Comparison of ENCODE assay signal across 1 cellular context in the genomic region with DNA sequence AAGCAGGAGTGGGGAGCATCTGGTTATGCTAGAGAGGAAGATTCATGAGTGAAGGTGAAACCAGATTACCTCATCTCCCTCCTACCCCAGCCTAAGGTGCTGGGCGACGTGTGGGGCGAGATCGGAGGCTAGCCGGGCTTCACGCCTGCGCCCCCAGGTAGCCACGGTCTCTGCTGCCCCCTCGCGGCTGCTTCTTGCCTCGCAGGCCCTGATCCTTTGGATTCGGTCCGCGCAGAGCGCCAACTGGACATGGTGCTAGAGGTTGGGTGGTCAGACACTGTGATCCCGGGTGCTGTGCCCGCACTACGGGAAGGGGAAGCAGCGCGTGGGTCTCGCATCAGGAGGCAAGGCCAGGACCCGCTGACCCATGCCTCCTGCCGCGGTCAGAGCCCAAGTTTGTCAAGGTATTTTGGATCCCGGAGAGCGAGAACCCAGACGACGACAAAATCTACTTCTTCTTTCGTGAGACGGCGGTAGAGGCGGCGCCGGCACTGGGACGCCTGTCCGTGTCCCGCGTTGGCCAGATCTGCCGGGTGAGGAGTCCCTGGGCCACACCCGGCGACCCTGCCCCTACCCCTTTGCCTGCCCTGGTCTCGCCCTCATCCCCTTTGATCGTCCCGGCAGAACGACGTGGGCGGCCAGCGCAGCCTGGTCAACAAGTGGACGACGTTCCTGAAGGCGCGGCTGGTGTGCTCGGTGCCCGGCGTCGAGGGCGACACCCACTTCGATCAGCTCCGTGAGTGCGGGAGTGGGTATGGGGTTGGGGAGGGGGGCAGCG.
TF ChIP-seq lines count a peak whose summit lies in the region.

No MANE protein-coding gene starts in this region.

TF ChIP-seq in HepG2, 621 proteins besides CTCF, POLR2A, EP300 and RAD21 (continued from another document and continues in another):
- TF ChIP-seq, protein P1, sequence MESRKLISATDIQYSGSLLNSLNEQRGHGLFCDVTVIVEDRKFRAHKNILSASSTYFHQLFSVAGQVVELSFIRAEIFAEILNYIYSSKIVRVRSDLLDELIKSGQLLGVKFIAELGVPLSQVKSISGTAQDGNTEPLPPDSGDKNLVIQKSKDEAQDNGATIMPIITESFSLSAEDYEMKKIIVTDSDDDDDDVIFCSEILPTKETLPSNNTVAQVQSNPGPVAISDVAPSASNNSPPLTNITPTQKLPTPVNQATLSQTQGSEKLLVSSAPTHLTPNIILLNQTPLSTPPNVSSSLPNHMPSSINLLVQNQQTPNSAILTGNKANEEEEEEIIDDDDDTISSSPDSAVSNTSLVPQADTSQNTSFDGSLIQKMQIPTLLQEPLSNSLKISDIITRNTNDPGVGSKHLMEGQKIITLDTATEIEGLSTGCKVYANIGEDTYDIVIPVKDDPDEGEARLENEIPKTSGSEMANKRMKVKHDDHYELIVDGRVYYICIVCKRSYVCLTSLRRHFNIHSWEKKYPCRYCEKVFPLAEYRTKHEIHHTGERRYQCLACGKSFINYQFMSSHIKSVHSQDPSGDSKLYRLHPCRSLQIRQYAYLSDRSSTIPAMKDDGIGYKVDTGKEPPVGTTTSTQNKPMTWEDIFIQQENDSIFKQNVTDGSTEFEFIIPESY (CRISPR knock-in tag; IDR thresholded peaks at IDR 0.05), result peak; percentile 100
- TF ChIP-seq, protein P2, sequence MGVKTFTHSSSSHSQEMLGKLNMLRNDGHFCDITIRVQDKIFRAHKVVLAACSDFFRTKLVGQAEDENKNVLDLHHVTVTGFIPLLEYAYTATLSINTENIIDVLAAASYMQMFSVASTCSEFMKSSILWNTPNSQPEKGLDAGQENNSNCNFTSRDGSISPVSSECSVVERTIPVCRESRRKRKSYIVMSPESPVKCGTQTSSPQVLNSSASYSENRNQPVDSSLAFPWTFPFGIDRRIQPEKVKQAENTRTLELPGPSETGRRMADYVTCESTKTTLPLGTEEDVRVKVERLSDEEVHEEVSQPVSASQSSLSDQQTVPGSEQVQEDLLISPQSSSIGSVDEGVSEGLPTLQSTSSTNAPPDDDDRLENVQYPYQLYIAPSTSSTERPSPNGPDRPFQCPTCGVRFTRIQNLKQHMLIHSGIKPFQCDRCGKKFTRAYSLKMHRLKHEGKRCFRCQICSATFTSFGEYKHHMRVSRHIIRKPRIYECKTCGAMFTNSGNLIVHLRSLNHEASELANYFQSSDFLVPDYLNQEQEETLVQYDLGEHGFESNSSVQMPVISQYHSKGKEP (CRISPR knock-in tag; IDR thresholded peaks at IDR 0.05), result no peak
- TF ChIP-seq KDM6A (CRISPR knock-in tag; IDR thresholded peaks at IDR 0.05; ENCODE audit: low read depth) (no peak), IRF2 (CRISPR knock-in tag; IDR thresholded peaks at IDR 0.05) (peak; percentile 77), YEATS2 (CRISPR knock-in tag; IDR thresholded peaks at IDR 0.05; ENCODE audit: borderline replicate concordance) (peak; percentile 66), IRX3 (CRISPR knock-in tag; IDR thresholded peaks at IDR 0.05; ENCODE audit: borderline replicate concordance, low read depth) (no peak), ZKSCAN1 (IDR thresholded peaks at IDR 0.05; ENCODE audit: low read length) (no peak), RXRA (CRISPR knock-in tag; IDR thresholded peaks at IDR 0.05) (peak; percentile 78), ZNF556 (CRISPR knock-in tag; IDR thresholded peaks at IDR 0.05; ENCODE audit: borderline replicate concordance) (no peak), SOX5 (CRISPR knock-in tag; IDR thresholded peaks at IDR 0.05; ENCODE audit: borderline replicate concordance) (0 out of 2 replicates have a peak, but pooled peaks have one; percentile 21), KLF9 (CRISPR knock-in tag; IDR thresholded peaks at IDR 0.05; ENCODE audit: low read depth) (no peak), MBD4 (IDR thresholded peaks at IDR 0.05; ENCODE audit: borderline replicate concordance, low read length) (no peak), ZNF230 (CRISPR knock-in tag; IDR thresholded peaks at IDR 0.05) (no peak), ZNF225 (CRISPR knock-in tag; IDR thresholded peaks at IDR 0.05) (0 out of 2 replicates have a peak, but pooled peaks have one; percentile 47), ZNF564 (CRISPR knock-in tag; IDR thresholded peaks at IDR 0.05) (no peak), ZNF780A (CRISPR knock-in tag; IDR thresholded peaks at IDR 0.05) (no peak), SALL1 (CRISPR knock-in tag; IDR thresholded peaks at IDR 0.05) (peak; percentile 79), MZF1 (CRISPR knock-in tag; IDR thresholded peaks at IDR 0.05; ENCODE audit: borderline replicate concordance) (no peak)
- TF ChIP-seq, protein P3, sequence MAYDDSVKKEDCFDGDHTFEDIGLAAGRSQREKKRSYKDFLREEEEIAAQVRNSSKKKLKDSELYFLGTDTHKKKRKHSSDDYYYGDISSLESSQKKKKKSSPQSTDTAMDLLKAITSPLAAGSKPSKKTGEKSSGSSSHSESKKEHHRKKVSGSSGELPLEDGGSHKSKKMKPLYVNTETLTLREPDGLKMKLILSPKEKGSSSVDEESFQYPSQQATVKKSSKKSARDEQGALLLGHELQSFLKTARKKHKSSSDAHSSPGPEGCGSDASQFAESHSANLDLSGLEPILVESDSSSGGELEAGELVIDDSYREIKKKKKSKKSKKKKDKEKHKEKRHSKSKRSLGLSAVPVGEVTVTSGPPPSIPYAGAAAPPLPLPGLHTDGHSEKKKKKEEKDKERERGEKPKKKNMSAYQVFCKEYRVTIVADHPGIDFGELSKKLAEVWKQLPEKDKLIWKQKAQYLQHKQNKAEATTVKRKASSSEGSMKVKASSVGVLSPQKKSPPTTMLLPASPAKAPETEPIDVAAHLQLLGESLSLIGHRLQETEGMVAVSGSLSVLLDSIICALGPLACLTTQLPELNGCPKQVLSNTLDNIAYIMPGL (CRISPR knock-in tag; IDR thresholded peaks at IDR 0.05; ENCODE audit: borderline replicate concordance in 1 of 2, low read depth in 1 of 2), result peak; percentile 66 to 76; a peak in 3 of 4 replicates
- TF ChIP-seq, protein P4, sequence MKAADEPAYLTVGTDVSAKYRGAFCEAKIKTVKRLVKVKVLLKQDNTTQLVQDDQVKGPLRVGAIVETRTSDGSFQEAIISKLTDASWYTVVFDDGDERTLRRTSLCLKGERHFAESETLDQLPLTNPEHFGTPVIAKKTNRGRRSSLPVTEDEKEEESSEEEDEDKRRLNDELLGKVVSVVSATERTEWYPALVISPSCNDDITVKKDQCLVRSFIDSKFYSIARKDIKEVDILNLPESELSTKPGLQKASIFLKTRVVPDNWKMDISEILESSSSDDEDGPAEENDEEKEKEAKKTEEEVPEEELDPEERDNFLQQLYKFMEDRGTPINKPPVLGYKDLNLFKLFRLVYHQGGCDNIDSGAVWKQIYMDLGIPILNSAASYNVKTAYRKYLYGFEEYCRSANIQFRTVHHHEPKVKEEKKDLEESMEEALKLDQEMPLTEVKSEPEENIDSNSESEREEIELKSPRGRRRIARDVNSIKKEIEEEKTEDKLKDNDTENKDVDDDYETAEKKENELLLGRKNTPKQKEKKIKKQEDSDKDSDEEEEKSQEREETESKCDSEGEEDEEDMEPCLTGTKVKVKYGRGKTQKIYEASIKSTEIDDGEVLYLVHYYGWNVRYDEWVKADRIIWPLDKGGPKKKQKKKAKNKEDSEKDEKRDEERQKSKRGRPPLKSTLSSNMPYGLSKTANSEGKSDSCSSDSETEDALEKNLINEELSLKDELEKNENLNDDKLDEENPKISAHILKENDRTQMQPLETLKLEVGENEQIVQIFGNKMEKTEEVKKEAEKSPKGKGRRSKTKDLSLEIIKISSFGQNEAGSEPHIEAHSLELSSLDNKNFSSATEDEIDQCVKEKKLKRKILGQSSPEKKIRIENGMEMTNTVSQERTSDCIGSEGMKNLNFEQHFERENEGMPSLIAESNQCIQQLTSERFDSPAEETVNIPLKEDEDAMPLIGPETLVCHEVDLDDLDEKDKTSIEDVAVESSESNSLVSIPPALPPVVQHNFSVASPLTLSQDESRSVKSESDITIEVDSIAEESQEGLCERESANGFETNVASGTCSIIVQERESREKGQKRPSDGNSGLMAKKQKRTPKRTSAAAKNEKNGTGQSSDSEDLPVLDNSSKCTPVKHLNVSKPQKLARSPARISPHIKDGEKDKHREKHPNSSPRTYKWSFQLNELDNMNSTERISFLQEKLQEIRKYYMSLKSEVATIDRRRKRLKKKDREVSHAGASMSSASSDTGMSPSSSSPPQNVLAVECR (CRISPR knock-in tag; IDR thresholded peaks at IDR 0.05; ENCODE audit: borderline replicate concordance), result peak; percentile 51; the same call in 1 of the 2 replicates
- TF ChIP-seq, protein P5, sequence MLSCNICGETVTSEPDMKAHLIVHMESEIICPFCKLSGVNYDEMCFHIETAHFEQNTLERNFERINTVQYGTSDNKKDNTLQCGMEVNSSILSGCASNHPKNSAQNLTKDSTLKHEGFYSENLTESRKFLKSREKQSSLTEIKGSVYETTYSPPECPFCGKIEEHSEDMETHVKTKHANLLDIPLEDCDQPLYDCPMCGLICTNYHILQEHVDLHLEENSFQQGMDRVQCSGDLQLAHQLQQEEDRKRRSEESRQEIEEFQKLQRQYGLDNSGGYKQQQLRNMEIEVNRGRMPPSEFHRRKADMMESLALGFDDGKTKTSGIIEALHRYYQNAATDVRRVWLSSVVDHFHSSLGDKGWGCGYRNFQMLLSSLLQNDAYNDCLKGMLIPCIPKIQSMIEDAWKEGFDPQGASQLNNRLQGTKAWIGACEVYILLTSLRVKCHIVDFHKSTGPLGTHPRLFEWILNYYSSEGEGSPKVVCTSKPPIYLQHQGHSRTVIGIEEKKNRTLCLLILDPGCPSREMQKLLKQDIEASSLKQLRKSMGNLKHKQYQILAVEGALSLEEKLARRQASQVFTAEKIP (CRISPR knock-in tag; IDR thresholded peaks at IDR 0.05; ENCODE audit: borderline replicate concordance), result no peak
- TF ChIP-seq, protein P6, sequence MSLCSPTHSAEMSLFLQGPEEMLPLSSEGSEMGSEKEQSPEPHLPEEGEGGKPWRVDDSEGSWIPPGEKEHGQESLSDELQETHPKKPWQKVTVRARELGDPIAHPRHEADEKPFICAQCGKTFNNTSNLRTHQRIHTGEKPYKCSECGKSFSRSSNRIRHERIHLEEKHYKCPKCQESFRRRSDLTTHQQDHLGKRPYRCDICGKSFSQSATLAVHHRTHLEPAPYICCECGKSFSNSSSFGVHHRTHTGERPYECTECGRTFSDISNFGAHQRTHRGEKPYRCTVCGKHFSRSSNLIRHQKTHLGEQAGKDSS (CRISPR knock-in tag; IDR thresholded peaks at IDR 0.05; ENCODE audit: borderline replicate concordance, low read depth), result no peak; the same call in 1 of the 2 replicates
- TF ChIP-seq, protein P7, sequence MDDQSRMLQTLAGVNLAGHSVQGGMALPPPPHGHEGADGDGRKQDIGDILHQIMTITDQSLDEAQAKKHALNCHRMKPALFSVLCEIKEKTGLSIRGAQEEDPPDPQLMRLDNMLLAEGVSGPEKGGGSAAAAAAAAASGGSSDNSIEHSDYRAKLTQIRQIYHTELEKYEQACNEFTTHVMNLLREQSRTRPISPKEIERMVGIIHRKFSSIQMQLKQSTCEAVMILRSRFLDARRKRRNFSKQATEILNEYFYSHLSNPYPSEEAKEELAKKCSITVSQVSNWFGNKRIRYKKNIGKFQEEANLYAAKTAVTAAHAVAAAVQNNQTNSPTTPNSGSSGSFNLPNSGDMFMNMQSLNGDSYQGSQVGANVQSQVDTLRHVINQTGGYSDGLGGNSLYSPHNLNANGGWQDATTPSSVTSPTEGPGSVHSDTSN (CRISPR knock-in tag; IDR thresholded peaks at IDR 0.05; ENCODE audit: borderline replicate concordance), result no peak
- TF ChIP-seq, protein P8, sequence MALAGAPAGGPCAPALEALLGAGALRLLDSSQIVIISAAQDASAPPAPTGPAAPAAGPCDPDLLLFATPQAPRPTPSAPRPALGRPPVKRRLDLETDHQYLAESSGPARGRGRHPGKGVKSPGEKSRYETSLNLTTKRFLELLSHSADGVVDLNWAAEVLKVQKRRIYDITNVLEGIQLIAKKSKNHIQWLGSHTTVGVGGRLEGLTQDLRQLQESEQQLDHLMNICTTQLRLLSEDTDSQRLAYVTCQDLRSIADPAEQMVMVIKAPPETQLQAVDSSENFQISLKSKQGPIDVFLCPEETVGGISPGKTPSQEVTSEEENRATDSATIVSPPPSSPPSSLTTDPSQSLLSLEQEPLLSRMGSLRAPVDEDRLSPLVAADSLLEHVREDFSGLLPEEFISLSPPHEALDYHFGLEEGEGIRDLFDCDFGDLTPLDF (CRISPR knock-in tag; IDR thresholded peaks at IDR 0.05), result no peak
- TF ChIP-seq, protein P9, sequence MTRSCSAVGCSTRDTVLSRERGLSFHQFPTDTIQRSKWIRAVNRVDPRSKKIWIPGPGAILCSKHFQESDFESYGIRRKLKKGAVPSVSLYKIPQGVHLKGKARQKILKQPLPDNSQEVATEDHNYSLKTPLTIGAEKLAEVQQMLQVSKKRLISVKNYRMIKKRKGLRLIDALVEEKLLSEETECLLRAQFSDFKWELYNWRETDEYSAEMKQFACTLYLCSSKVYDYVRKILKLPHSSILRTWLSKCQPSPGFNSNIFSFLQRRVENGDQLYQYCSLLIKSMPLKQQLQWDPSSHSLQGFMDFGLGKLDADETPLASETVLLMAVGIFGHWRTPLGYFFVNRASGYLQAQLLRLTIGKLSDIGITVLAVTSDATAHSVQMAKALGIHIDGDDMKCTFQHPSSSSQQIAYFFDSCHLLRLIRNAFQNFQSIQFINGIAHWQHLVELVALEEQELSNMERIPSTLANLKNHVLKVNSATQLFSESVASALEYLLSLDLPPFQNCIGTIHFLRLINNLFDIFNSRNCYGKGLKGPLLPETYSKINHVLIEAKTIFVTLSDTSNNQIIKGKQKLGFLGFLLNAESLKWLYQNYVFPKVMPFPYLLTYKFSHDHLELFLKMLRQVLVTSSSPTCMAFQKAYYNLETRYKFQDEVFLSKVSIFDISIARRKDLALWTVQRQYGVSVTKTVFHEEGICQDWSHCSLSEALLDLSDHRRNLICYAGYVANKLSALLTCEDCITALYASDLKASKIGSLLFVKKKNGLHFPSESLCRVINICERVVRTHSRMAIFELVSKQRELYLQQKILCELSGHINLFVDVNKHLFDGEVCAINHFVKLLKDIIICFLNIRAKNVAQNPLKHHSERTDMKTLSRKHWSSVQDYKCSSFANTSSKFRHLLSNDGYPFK (CRISPR knock-in tag; IDR thresholded peaks at IDR 0.05; ENCODE audit: borderline replicate concordance), result no peak
- TF ChIP-seq, protein P10, sequence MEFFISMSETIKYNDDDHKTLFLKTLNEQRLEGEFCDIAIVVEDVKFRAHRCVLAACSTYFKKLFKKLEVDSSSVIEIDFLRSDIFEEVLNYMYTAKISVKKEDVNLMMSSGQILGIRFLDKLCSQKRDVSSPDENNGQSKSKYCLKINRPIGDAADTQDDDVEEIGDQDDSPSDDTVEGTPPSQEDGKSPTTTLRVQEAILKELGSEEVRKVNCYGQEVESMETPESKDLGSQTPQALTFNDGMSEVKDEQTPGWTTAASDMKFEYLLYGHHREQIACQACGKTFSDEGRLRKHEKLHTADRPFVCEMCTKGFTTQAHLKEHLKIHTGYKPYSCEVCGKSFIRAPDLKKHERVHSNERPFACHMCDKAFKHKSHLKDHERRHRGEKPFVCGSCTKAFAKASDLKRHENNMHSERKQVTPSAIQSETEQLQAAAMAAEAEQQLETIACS (CRISPR knock-in tag; IDR thresholded peaks at IDR 0.05), result no peak
- TF ChIP-seq, protein P11, sequence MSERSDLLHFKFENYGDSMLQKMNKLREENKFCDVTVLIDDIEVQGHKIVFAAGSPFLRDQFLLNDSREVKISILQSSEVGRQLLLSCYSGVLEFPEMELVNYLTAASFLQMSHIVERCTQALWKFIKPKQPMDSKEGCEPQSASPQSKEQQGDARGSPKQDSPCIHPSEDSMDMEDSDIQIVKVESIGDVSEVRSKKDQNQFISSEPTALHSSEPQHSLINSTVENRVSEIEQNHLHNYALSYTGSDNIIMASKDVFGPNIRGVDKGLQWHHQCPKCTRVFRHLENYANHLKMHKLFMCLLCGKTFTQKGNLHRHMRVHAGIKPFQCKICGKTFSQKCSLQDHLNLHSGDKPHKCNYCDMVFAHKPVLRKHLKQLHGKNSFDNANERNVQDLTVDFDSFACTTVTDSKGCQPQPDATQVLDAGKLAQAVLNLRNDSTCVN (CRISPR knock-in tag; IDR thresholded peaks at IDR 0.05; ENCODE audit: borderline replicate concordance), result 0 out of 2 replicates have a peak, but pooled peaks have one; percentile 14
